Comparison of ENCODE assay signal across 1 cellular context in genomic region chr2:62326735-62327134, GRCh38.
TF ChIP-seq lines count a peak whose summit lies in the region.

No MANE protein-coding gene starts in this region.

TF ChIP-seq in H1, 55 proteins besides CTCF, POLR2A, EP300 and RAD21:
- peak; percentile 28 for TF ChIP-seq NANOG (IDR thresholded peaks at IDR 0.05; ENCODE audit: insufficient read depth, low read depth, low read length, poor library complexity, severe bottlenecking)
- no peak for TF ChIP-seq CEBPB (IDR thresholded peaks at IDR 0.05; ENCODE audit: low read depth, low read length)
